Comparison of ENCODE assay signal across 9 cellular contexts in genomic region chr12:56941299-56942017, GRCh38. TPM values are rescaled to one million over a fixed set of nuclear protein-coding genes. Genes with fewer than 3 reads are reported as not detected.
DNase-seq lines count a peak whose midpoint lies in the region; ATAC-seq and TF ChIP-seq lines count a peak whose summit lies in the region.
"Had no signal": no experiment of that assay in that cellular context is flagged by ENCODE, and none has a peak within 500 bp of the region (broad histone marks: within the 10 kb centered on the region; RNA-seq: fewer than 3 reads in every experiment).

No MANE protein-coding gene starts in this region.

- H4K91ac ChIP-seq in neuronal stem cell (ENCODE audit: low read depth, low read length, poor library complexity) = no peak overlapping the region

- peak overlapping the region; percentile 90 for H3K14ac ChIP-seq in neuronal stem cell (ENCODE audit: low read length)

- no peak overlapping the region for H2BK15ac ChIP-seq in neuronal stem cell (ENCODE audit: low read length)

- H3K4me3 ChIP-seq in neuronal stem cell (ENCODE audit: low read length in 2 of 2) = no peak overlapping the region

- no peak overlapping the region for H3K4ac ChIP-seq in neuronal stem cell (ENCODE audit: low read length)

- no peak overlapping the region for H2BK12ac ChIP-seq in neuronal stem cell (ENCODE audit: low read length)

- intact Hi-C loops in MCF 10A (cut with micrococcal nuclease) = no loop called here

- H3K79me1 ChIP-seq in neuronal stem cell (ENCODE audit: low read depth, low read length) = no peaks in the 10 kb centered on the region

- H2BK5ac ChIP-seq in neuronal stem cell (ENCODE audit: low read length) = no peak overlapping the region

- H3K27ac Mint-ChIP-seq in MCF 10A (ENCODE audit: low read depth, unreplicated experiment) = peak overlapping the region; percentile 79
- H3K27ac Mint-ChIP-seq: activated naive CD8-positive, alpha-beta T cell treated with anti-CD3 and anti-CD28 coated beads, Interleukin-2, amount 10 ng/mL, durations not matched to agents 7 days and 5 days had no signal

- no peak overlapping the region for H3K4me2 ChIP-seq in neuronal stem cell (ENCODE audit: insufficient read depth, low read length, poor library complexity, severe bottlenecking)

- no peak overlapping the region for H4K8ac ChIP-seq in neuronal stem cell (ENCODE audit: low read depth, low read length)

- BruUV-seq in MCF 10A (replicated peaks; lab: Mats Ljungman, UMichigan) = no TSS peak

- H3K18ac ChIP-seq in neuronal stem cell (ENCODE audit: low read length) = no peak overlapping the region

- peaks cover 0 to 4% of the 10 kb centered on the region in 2 donors for H3K9me3 ChIP-seq in neuronal stem cell (replicated peaks in 1 of 2; ENCODE audit: control insufficient read depth in 2 of 2, insufficient read depth in 1 of 2, low read depth in 1 of 2, low read length in 2 of 2)

- H2AFZ ChIP-seq in neuronal stem cell (ENCODE audit: low read length) = peak overlapping the region; percentile 17

- H3K27me3 ChIP-seq in neuronal stem cell (ENCODE audit: control insufficient read depth in 3 of 3, insufficient read depth in 3 of 3, low read depth in 1 of 3, low read length in 3 of 3) = peaks cover 0 to 4% (median 0%) of the 10 kb centered on the region in 3 experiments

- CTCF ChIA-PET in MCF 10A (lab: Yijun Ruan, JAX) = interaction anchor here (0.6 to 1.6 kb wide), 2 partner anchors 44 to 61 kb away, joined by 3 to 4 read pairs; no protein-coding TSS in a partner anchor

- DNase-seq in DMS53 (lab: John Stamatoyannopoulos, UW) = peak; percentile 79
- peak; percentile 80 for DNase-seq in MCF 10A (ENCODE audit: unreplicated experiment)
- no peak for DNase-seq in neuronal stem cell (ENCODE audit: low spot score)
- DNase-seq in NK-92 (lab: John Stamatoyannopoulos, UW; ENCODE audit: unreplicated experiment) = no peak
- DNase-seq in stimulated activated CD4-positive, alpha-beta T cell treated with anti-CD3 and anti-CD28 coated beads, Interleukin-4, amount 100 ng/mL, for 1 hour = no peak
- DNase-seq in globus pallidus (ENCODE audit: low spot score) = no peak
- DNase-seq: activated naive CD8-positive, alpha-beta T cell treated with anti-CD3 and anti-CD28 coated beads, Interleukin-2, amount 10 ng/mL, durations not matched to agents 7 days and 5 days had no signal

- H3K4me1 Mint-ChIP-seq in MCF 10A (ENCODE audit: insufficient read depth, unreplicated experiment) = peaks cover 25% of the 10 kb centered on the region

- peak overlapping the region; percentile 10 for H3K23ac ChIP-seq in neuronal stem cell (ENCODE audit: low read depth, low read length, poor library complexity)

- H3K27me3 Mint-ChIP-seq in MCF 10A (ENCODE audit: insufficient read depth, unreplicated experiment) = no peaks in the 10 kb centered on the region

- H3K4me1 ChIP-seq in neuronal stem cell (ENCODE audit: control insufficient read depth in 2 of 2, insufficient read depth in 1 of 2, low read depth in 1 of 2, low read length in 2 of 2) = no peaks in the 10 kb centered on the region

- no peaks in the 10 kb centered on the region for H3K36me3 Mint-ChIP-seq in MCF 10A (ENCODE audit: insufficient read depth, unreplicated experiment)
- H3K36me3 Mint-ChIP-seq: activated naive CD8-positive, alpha-beta T cell treated with anti-CD3 and anti-CD28 coated beads, Interleukin-2, amount 10 ng/mL, durations not matched to agents 7 days and 5 days had no signal

- H3K36me3 ChIP-seq in neuronal stem cell (replicated peaks in 1 of 2; ENCODE audit: control insufficient read depth in 2 of 2, insufficient read depth in 2 of 2, low read length in 2 of 2) = no peaks in the 10 kb centered on the region

- H2BK120ac ChIP-seq in neuronal stem cell (ENCODE audit: low read depth, low read length) = no peak overlapping the region

- H3K27ac ChIP-seq in neuronal stem cell (replicated peaks; ENCODE audit: low read length) = no peak overlapping the region

- no CpG with 5 or more reads among the region's 3 CpGs for WGBS in neuronal stem cell (ENCODE audit: extremely low coverage in 2 of 2, insufficient read length in 2 of 2, insufficient replicate concordance in 1 of 2), 2 donors

- H3K4me3 Mint-ChIP-seq in MCF 10A (ENCODE audit: unreplicated experiment) = peak overlapping the region; percentile 24
- H3K4me3 Mint-ChIP-seq: activated naive CD8-positive, alpha-beta T cell treated with anti-CD3 and anti-CD28 coated beads, Interleukin-2, amount 10 ng/mL, durations not matched to agents 7 days and 5 days had no signal

- no peaks in the 10 kb centered on the region for H3K9me3 Mint-ChIP-seq in MCF 10A (ENCODE audit: unreplicated experiment)
- H3K9me3 Mint-ChIP-seq: activated naive CD8-positive, alpha-beta T cell treated with anti-CD3 and anti-CD28 coated beads, Interleukin-2, amount 10 ng/mL, durations not matched to agents 7 days and 5 days had no signal

- POLR2A ChIA-PET in MCF 10A (lab: Yijun Ruan, JAX) = interaction anchor here (0.6 to 1.3 kb wide), 4 partner anchors 9 to 257 kb away, joined by 3 to 6 read pairs (median 3); no protein-coding TSS in a partner anchor

- H3K9ac ChIP-seq in neuronal stem cell (ENCODE audit: low read depth, low read length, poor library complexity) = no peak overlapping the region

- peak; percentile 62 for ATAC-seq in HG03432 (IDR thresholded peaks at IDR 0.05; ENCODE audit: unreplicated experiment)
- ATAC-seq in GM18873 (IDR thresholded peaks at IDR 0.05; ENCODE audit: low FRiP score, unreplicated experiment) = no peak

- TF ChIP-seq CTCF in MCF 10A (IDR thresholded peaks at IDR 0.05; ENCODE audit: unreplicated experiment) = no peak

- H2AK5ac ChIP-seq in neuronal stem cell (ENCODE audit: low read depth, low read length) = no peak overlapping the region

RNA-seq across cellular contexts. Expression of gene SDR9C7, which starts 7.2 kb away (rescaled TPM):
- not detected in 2 replicates for total RNA-seq in MCF 10A (2022)
- 0.31 TPM for polyA plus RNA-seq in neuronal stem cell (2013, experiment 1 of 2)
- polyA plus RNA-seq in neuronal stem cell (2013, experiment 2 of 2) = 0.48 TPM
- total RNA-seq: activated naive CD8-positive, alpha-beta T cell treated with anti-CD3 and anti-CD28 coated beads, Interleukin-2, amount 10 ng/mL, durations not matched to agents 7 days and 5 days had no signal

RNA-seq across cellular contexts. Expression of gene RDH16, which starts 15.9 kb away (rescaled TPM):
- total RNA-seq in MCF 10A (2022) = 0.10 and 0.16 TPM in 2 replicates
- polyA plus RNA-seq in neuronal stem cell (2013, experiment 1 of 2) = 0.78 TPM
- 0.76 TPM for polyA plus RNA-seq in neuronal stem cell (2013, experiment 2 of 2)

Comparison
In these comparisons a context has a peak if more than half of its experiments do, and no peak if none do; other contexts are left out.
1. DNase-seq: peak in DMS53 (single experiment) and MCF 10A (single experiment); none in neuronal stem cell (single experiment), NK-92 (single experiment), stimulated activated CD4-positive, alpha-beta T cell treated with anti-CD3 and anti-CD28 coated beads, Interleukin-4, amount 100 ng/mL, for 1 hour (single experiment) and globus pallidus (single experiment).